8 cellular contexts compared by ENCODE assay signal in genomic region chr20:4949833-4950178, GRCh38. TPM values are rescaled to one million over a fixed set of nuclear protein-coding genes. Genes with fewer than 3 reads are reported as not detected.
DNase-seq lines count a peak whose midpoint lies in the region; ATAC-seq and TF ChIP-seq lines count a peak whose summit lies in the region.

No MANE protein-coding gene starts in this region.

- H3K9me2 ChIP-seq in Karpas-422 (replicated peaks; ENCODE audit: insufficient read depth, low read length), result no peaks in the 10 kb centered on the region

- H4K20me1 ChIP-seq in Karpas-422 (ENCODE audit: insufficient read depth, low read depth, low read length), result peaks cover 25% of the 10 kb centered on the region

- TF ChIP-seq CTCF in CD14-positive monocyte (IDR thresholded peaks at IDR 0.05), result peak; percentile 68
- TF ChIP-seq CTCF in gastroesophageal sphincter (IDR thresholded peaks at IDR 0.05), result peak; percentile 46 to 81 (median 68)

- no peaks in the 10 kb centered on the region for H3K27me3 ChIP-seq in Karpas-422 (ENCODE audit: low read length)
- H3K27me3 ChIP-seq in gastroesophageal sphincter, result no peaks in the 10 kb centered on the region

- ATAC-seq in GM18519 (IDR thresholded peaks at IDR 0.05; ENCODE audit: low FRiP score, unreplicated experiment) (peak; percentile 49), gastroesophageal sphincter (peak; percentile 65)

- H3K4me3 Mint-ChIP-seq in CD14-positive monocyte, result no peak overlapping the region

- peak overlapping the region; percentile 62 for H3K4me2 ChIP-seq in Karpas-422 (ENCODE audit: low read depth, low read length, poor library complexity, severe bottlenecking)

- H3K36me3 ChIP-seq in Karpas-422 (ENCODE audit: insufficient read depth, low read length) (peaks cover 7% of the 10 kb centered on the region; the same call in 1 of the 2 replicates), gastroesophageal sphincter (no peaks in the 10 kb centered on the region)

- peak overlapping the region; percentile 43 for H3K4me3 ChIP-seq in Karpas-422 (ENCODE audit: low read length)
- H3K4me3 ChIP-seq in gastroesophageal sphincter, result no peak overlapping the region

- WGBS in gastroesophageal sphincter (ENCODE audit: low coverage in 1 of 2), 2 donors, result 15 to 45% methylated on average over 6 of the region's 6 CpGs

- H2AFZ ChIP-seq in Karpas-422 (ENCODE audit: low read length), result no peak overlapping the region

- DNase-seq in CD14-positive monocyte (ENCODE audit: low spot score) (no peak), Karpas-422 (peak; percentile 78), putamen (ENCODE audit: low spot score) (peak; percentile 44), mesenteric fat pad (ENCODE audit: low spot score) (no peak), amniotic stem cell (lab: John Stamatoyannopoulos, UW) (no peak)
- DNase-seq in activated T-cell treated with anti-CD3 and anti-CD28 coated beads, Interleukin-2, amount 50 U/mL, for 48 hours, result peak; percentile 37 to 48

- intact Hi-C loops in CD14-positive monocyte (cut with micrococcal nuclease), result loop anchor here in 1 of 2 donors (10.0 kb wide), 1 partner anchor 345 kb away; no protein-coding TSS in a partner anchor

- peak overlapping the region; percentile 34 for H3K9ac ChIP-seq in Karpas-422 (ENCODE audit: low read length)

- no peak for TF ChIP-seq EP300 in gastroesophageal sphincter (IDR thresholded peaks at IDR 0.05)

- H3K4me1 ChIP-seq in Karpas-422 (ENCODE audit: low read length), result peaks cover 66% of the 10 kb centered on the region
- peaks cover 0 to 50% (median 8%) of the 10 kb centered on the region in 3 donors for H3K4me1 ChIP-seq in gastroesophageal sphincter

- H3K9me3 ChIP-seq in Karpas-422 (ENCODE audit: low read length) (no peaks in the 10 kb centered on the region), gastroesophageal sphincter (no peaks in the 10 kb centered on the region)

- no peak for TF ChIP-seq POLR2A in gastroesophageal sphincter (IDR thresholded peaks at IDR 0.05)

- H3K36me3 Mint-ChIP-seq in CD14-positive monocyte, result peaks cover 45 to 59% of the 10 kb centered on the region in 2 donors

- H3K9me3 Mint-ChIP-seq in CD14-positive monocyte, result no peaks in the 10 kb centered on the region

- peak overlapping the region in 2 of 7 donors; percentile 8 to 36 for H3K27ac Mint-ChIP-seq in CD14-positive monocyte

- H3K27ac ChIP-seq in Karpas-422 (ENCODE audit: low read length), result peak overlapping the region; percentile 65
- H3K27ac ChIP-seq in gastroesophageal sphincter, result peak overlapping the region in 3 of 4 donors; percentile 27 to 75 (median 53)

- peaks cover 86% of the 10 kb centered on the region for H3K79me2 ChIP-seq in Karpas-422 (ENCODE audit: low read length)

- H3K27me3 Mint-ChIP-seq in CD14-positive monocyte (ENCODE audit: low read depth in 3 of 3), result no peaks in the 10 kb centered on the region

- H3K4me1 Mint-ChIP-seq in CD14-positive monocyte, result peaks cover 17% of the 10 kb centered on the region

RNA-seq across cellular contexts. Expression of gene SLC23A2, which starts 51.5 kb away (rescaled TPM):
- 1 to 10 TPM; 3.3 to 6.4 TPM for polyA plus RNA-seq in CD14-positive monocyte
- 34.5 and 49.2 TPM in 2 replicates for total RNA-seq in Karpas-422 (2014; rRNA removed; shearing (Covaris generic); ENCODE audit: low replicate concordance)
- total RNA-seq in gastroesophageal sphincter, result 10 to 100 TPM; 11.5 to 19.1 (median 15.1) TPM
- 22.2 TPM for total RNA-seq in mesenteric fat pad

Comparison
In these comparisons a context has a peak if more than half of its experiments do, and no peak if none do; other contexts are left out.
1. DNase-seq: peak in Karpas-422 (single experiment), activated T-cell treated with anti-CD3 and anti-CD28 coated beads, Interleukin-2, amount 50 U/mL, for 48 hours (2 of 2) and putamen (single experiment); none in CD14-positive monocyte (single experiment), mesenteric fat pad (single experiment) and amniotic stem cell (single experiment).